Comparison of ENCODE assay signal across 1 cellular context in the genomic region with DNA sequence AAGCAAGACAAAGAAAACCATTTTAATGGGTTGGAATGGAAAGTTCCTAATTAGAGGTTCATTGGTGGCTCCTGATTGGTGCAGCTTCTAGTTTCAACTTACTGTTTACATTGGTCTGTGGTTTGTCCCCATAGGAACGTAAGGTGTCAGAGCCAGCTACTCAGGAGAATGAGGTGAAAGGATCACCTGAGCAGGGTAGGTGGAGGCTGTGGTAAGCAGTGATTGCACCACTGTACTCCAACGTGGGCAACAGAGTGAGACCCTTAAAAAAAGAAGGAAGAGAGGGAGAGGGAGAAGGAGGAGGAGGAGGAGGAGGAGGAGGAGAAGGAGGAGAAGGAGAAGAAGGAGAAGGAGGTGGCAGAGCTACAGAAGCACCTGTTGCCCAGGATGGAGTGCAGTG.
TF ChIP-seq lines count a peak whose summit lies in the region.

No MANE protein-coding gene starts in this region.

TF ChIP-seq in HEK293, 187 proteins besides CTCF, POLR2A, EP300 and RAD21 (continued from another document):
- TF ChIP-seq ZNF114 (tag by site-specific recombination; IDR thresholded peaks at IDR 0.05) (no peak), ZNF670 (tag by site-specific recombination; IDR thresholded peaks at IDR 0.05; ENCODE audit: low read depth) (no peak), ZBTB48 (tag by site-specific recombination; IDR thresholded peaks at IDR 0.05) (no peak), SP3 (tag by site-specific recombination; IDR thresholded peaks at IDR 0.05) (no peak), ZNF311 (tag by site-specific recombination; IDR thresholded peaks at IDR 0.05; ENCODE audit: borderline replicate concordance) (no peak), SETDB1 (IDR thresholded peaks at IDR 0.05; ENCODE audit: insufficient read length, low read length) (no peak), ZNF639 (tag by site-specific recombination; IDR thresholded peaks at IDR 0.05) (no peak), PRDM2 (tag by site-specific recombination; IDR thresholded peaks at IDR 0.05; ENCODE audit: borderline replicate concordance) (no peak), ZNF366 (tag by site-specific recombination; conservative IDR thresholded peaks at IDR 0.05) (no peak), ZNF133 (tag by site-specific recombination; IDR thresholded peaks at IDR 0.05) (no peak), SALL2 (tag by site-specific recombination; IDR thresholded peaks at IDR 0.05; ENCODE audit: borderline replicate concordance) (no peak), ZNF76 (tag by site-specific recombination; IDR thresholded peaks at IDR 0.05; ENCODE audit: borderline replicate concordance, low read depth) (no peak), ZBTB26 (tag by site-specific recombination; optimal IDR thresholded peaks at IDR 0.05) (no peak), SCRT2 (tag by site-specific recombination; IDR thresholded peaks at IDR 0.05) (peak; percentile 97), ZNF155 (tag by site-specific recombination; IDR thresholded peaks at IDR 0.05) (no peak), ZFHX2 (tag by site-specific recombination; conservative IDR thresholded peaks at IDR 0.05) (peak; percentile 37; the same call in 1 of the 2 replicates), ZNF121 (tag by site-specific recombination; IDR thresholded peaks at IDR 0.05) (peak; percentile 71; the same call in 1 of the 2 replicates), SCRT1 (tag by site-specific recombination; IDR thresholded peaks at IDR 0.05; ENCODE audit: borderline replicate concordance) (peak; percentile 92), PRDM10 (tag by site-specific recombination; IDR thresholded peaks at IDR 0.05) (peak; percentile 46; the same call in 1 of the 2 replicates), ZNF558 (tag by site-specific recombination; IDR thresholded peaks at IDR 0.05) (no peak), ZNF513 (tag by site-specific recombination; IDR thresholded peaks at IDR 0.05) (peak; percentile 16; the same call in 1 of the 2 replicates), ZNF623 (tag by site-specific recombination; IDR thresholded peaks at IDR 0.05) (no peak), HOXA7 (CRISPR knock-in tag; IDR thresholded peaks at IDR 0.05; ENCODE audit: borderline replicate concordance) (no peak), EGR2 (tag by site-specific recombination; IDR thresholded peaks at IDR 0.05; ENCODE audit: low read depth) (peak; percentile 84), GLI4 (tag by site-specific recombination; IDR thresholded peaks at IDR 0.05) (no peak), ZNF660 (tag by site-specific recombination; IDR thresholded peaks at IDR 0.05) (no peak)
- TF ChIP-seq, protein P1, sequence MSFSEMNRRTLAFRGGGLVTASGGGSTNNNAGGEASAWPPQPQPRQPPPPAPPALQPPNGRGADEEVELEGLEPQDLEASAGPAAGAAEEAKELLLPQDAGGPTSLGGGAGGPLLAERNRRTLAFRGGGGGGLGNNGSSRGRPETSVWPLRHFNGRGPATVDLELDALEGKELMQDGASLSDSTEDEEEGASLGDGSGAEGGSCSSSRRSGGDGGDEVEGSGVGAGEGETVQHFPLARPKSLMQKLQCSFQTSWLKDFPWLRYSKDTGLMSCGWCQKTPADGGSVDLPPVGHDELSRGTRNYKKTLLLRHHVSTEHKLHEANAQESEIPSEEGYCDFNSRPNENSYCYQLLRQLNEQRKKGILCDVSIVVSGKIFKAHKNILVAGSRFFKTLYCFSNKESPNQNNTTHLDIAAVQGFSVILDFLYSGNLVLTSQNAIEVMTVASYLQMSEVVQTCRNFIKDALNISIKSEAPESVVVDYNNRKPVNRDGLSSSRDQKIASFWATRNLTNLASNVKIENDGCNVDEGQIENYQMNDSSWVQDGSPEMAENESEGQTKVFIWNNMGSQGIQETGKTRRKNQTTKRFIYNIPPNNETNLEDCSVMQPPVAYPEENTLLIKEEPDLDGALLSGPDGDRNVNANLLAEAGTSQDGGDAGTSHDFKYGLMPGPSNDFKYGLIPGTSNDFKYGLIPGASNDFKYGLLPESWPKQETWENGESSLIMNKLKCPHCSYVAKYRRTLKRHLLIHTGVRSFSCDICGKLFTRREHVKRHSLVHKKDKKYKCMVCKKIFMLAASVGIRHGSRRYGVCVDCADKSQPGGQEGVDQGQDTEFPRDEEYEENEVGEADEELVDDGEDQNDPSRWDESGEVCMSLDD (tag by site-specific recombination; IDR thresholded peaks at IDR 0.05) = no peak
- TF ChIP-seq, protein P2, sequence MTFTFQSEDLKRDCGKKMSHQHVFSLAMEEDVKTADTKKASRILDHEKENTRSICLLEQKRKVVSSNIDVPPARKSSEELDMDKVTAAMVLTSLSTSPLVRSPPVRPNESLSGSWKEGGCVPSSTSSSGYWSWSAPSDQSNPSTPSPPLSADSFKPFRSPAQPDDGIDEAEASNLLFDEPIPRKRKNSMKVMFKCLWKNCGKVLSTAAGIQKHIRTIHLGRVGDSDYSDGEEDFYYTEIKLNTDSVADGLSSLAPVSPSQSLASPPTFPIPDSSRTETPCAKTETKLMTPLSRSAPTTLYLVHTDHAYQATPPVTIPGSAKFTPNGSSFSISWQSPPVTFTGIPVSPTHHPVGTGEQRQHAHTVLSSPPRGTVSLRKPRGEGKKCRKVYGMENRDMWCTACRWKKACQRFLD (tag by site-specific recombination; IDR thresholded peaks at IDR 0.05) = no peak
- TF ChIP-seq, protein P3, sequence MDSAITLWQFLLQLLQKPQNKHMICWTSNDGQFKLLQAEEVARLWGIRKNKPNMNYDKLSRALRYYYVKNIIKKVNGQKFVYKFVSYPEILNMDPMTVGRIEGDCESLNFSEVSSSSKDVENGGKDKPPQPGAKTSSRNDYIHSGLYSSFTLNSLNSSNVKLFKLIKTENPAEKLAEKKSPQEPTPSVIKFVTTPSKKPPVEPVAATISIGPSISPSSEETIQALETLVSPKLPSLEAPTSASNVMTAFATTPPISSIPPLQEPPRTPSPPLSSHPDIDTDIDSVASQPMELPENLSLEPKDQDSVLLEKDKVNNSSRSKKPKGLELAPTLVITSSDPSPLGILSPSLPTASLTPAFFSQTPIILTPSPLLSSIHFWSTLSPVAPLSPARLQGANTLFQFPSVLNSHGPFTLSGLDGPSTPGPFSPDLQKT (IDR thresholded peaks at IDR 0.05; ENCODE audit: borderline replicate concordance, low read depth, low read length) = no peak
